22 cellular contexts compared by ENCODE assay signal in genomic region chr20:53800883-53801604, GRCh38.
DNase-seq lines count a peak whose midpoint lies in the region; ATAC-seq and TF ChIP-seq lines count a peak whose summit lies in the region.
"Had no signal": no experiment of that assay in that cellular context is flagged by ENCODE, and none has a peak within 500 bp of the region (broad histone marks: within the 10 kb centered on the region; RNA-seq: fewer than 3 reads in every experiment).

No MANE protein-coding gene starts in this region.

- intact Hi-C loops in right lobe of liver (cut with DNase I), result no loop called here
- intact Hi-C loops in upper lobe of right lung (cut with DNase I), result no loop called here

- H3K27ac ChIP-seq in right lobe of liver (no peak overlapping the region), upper lobe of right lung (no peak overlapping the region)
- H3K27ac ChIP-seq: BLaER1 treated with 17β-estradiol and CSF1 and Interleukin-3, amounts not matched to agents 10 nM and 100 nM; psoas muscle; tibial nerve had no signal

- WGBS in right lobe of liver (ENCODE audit: insufficient coverage, low coverage, low lambda C conversion rate, missing lambda C conversion rate), result 42% methylated on average over 12 of the region's 13 CpGs

- CTCF ChIA-PET in activated CD8-positive, alpha-beta memory T cell treated with anti-CD3 and anti-CD28 coated beads, Interleukin-2, amount 10 ng/mL, durations not matched to agents 7 days and 5 days (lab: Charles Lee), result interaction anchor here (1.2 kb wide), 1 partner anchor 16 kb away, joined by 3 read pairs; no protein-coding TSS in a partner anchor
- CTCF ChIA-PET in WTC11 (lab: Charles Lee), result no interaction called here

- H3K9me3 ChIP-seq in right lobe of liver (no peaks in the 10 kb centered on the region), upper lobe of right lung (no peaks in the 10 kb centered on the region)
- H3K9me3 ChIP-seq: psoas muscle, tibial nerve had no signal

- TF ChIP-seq CTCF in WTC11 (IDR thresholded peaks at IDR 0.05) (no peak), right lobe of liver (IDR thresholded peaks at IDR 0.05) (no peak), upper lobe of right lung (IDR thresholded peaks at IDR 0.05) (no peak)

- H3K36me3 Mint-ChIP-seq in activated CD8-positive, alpha-beta memory T cell treated with anti-CD3 and anti-CD28 coated beads, Interleukin-2, amount 10 ng/mL, durations not matched to agents 7 days and 5 days, result no peaks in the 10 kb centered on the region
- H3K36me3 Mint-ChIP-seq in WTC11, result no peaks in the 10 kb centered on the region
- H3K36me3 Mint-ChIP-seq: stimulated activated effector memory CD8-positive, alpha-beta T cell treated with anti-CD3 and anti-CD28 coated beads, Interleukin-12 subunit alpha, Interleukin-12 subunit beta, amount 100 ng/mL, for 72 hours had no signal

- ATAC-seq in activated CD8-positive, alpha-beta memory T cell treated with anti-CD3 and anti-CD28 coated beads, Interleukin-2, amount 10 ng/mL, durations not matched to agents 7 days and 5 days, result no peak
- ATAC-seq in WTC11 (no peak), right lobe of liver (peak; percentile 51 to 82 (median 70)), upper lobe of right lung (peak; percentile 53), GM21717 (IDR thresholded peaks at IDR 0.05; ENCODE audit: unreplicated experiment) (no peak)
- ATAC-seq: left ventricle myocardium superior; psoas muscle; stimulated activated effector memory CD8-positive, alpha-beta T cell treated with anti-CD3 and anti-CD28 coated beads, Interleukin-12 subunit alpha, Interleukin-12 subunit beta, amount 100 ng/mL, for 72 hours had no signal

- no peaks in the 10 kb centered on the region for H3K27me3 Mint-ChIP-seq in activated CD8-positive, alpha-beta memory T cell treated with anti-CD3 and anti-CD28 coated beads, Interleukin-2, amount 10 ng/mL, durations not matched to agents 7 days and 5 days
- no peaks in the 10 kb centered on the region for H3K27me3 Mint-ChIP-seq in WTC11 (ENCODE audit: low read depth)

- POLR2A ChIA-PET in WTC11 (lab: Charles Lee), result no interaction called here

- H3K4me3 Mint-ChIP-seq in activated CD8-positive, alpha-beta memory T cell treated with anti-CD3 and anti-CD28 coated beads, Interleukin-2, amount 10 ng/mL, durations not matched to agents 7 days and 5 days, result no peak overlapping the region
- H3K4me3 Mint-ChIP-seq in WTC11, result no peak overlapping the region
- H3K4me3 Mint-ChIP-seq: H9; nephron; stimulated activated effector memory CD8-positive, alpha-beta T cell treated with anti-CD3 and anti-CD28 coated beads, Interleukin-12 subunit alpha, Interleukin-12 subunit beta, amount 100 ng/mL, for 72 hours; T-helper 1 cell treated with Interleukin-12 subunit alpha and Interleukin-12 subunit beta and Interleukin-4 antibody, amounts not matched to agents 30 μg/mL and 1 μg/mL, for 36 hours had no signal

- H3K4me3 ChIP-seq in right lobe of liver, result no peak overlapping the region
- H3K4me3 ChIP-seq in upper lobe of right lung, result no peak overlapping the region
- H3K4me3 ChIP-seq: BLaER1 treated with 17β-estradiol and CSF1 and Interleukin-3, amounts not matched to agents 10 nM and 100 nM; psoas muscle; tibial nerve had no signal

- H3K36me3 ChIP-seq in right lobe of liver (no peaks in the 10 kb centered on the region), upper lobe of right lung (no peaks in the 10 kb centered on the region)
- H3K36me3 ChIP-seq: BLaER1 treated with 17β-estradiol and CSF1 and Interleukin-3, amounts not matched to agents 10 nM and 100 nM; tibial nerve had no signal

- H3K9me3 Mint-ChIP-seq in activated CD8-positive, alpha-beta memory T cell treated with anti-CD3 and anti-CD28 coated beads, Interleukin-2, amount 10 ng/mL, durations not matched to agents 7 days and 5 days (ENCODE audit: low read depth), result no peaks in the 10 kb centered on the region
- no peaks in the 10 kb centered on the region for H3K9me3 Mint-ChIP-seq in WTC11
- H3K9me3 Mint-ChIP-seq: H9; nephron; stimulated activated effector memory CD8-positive, alpha-beta T cell treated with anti-CD3 and anti-CD28 coated beads, Interleukin-12 subunit alpha, Interleukin-12 subunit beta, amount 100 ng/mL, for 72 hours; T-helper 1 cell treated with Interleukin-12 subunit alpha and Interleukin-12 subunit beta and Interleukin-4 antibody, amounts not matched to agents 30 μg/mL and 1 μg/mL, for 36 hours had no signal

- H3K4me1 ChIP-seq in right lobe of liver (peaks cover 0 to 11% (median 0%) of the 10 kb centered on the region in 4 donors), upper lobe of right lung (no peaks in the 10 kb centered on the region)
- H3K4me1 ChIP-seq: BLaER1 treated with 17β-estradiol and CSF1 and Interleukin-3, amounts not matched to agents 10 nM and 100 nM; psoas muscle; tibial nerve had no signal

- H3K4me1 Mint-ChIP-seq in activated CD8-positive, alpha-beta memory T cell treated with anti-CD3 and anti-CD28 coated beads, Interleukin-2, amount 10 ng/mL, durations not matched to agents 7 days and 5 days, result no peaks in the 10 kb centered on the region
- peaks cover 3% of the 10 kb centered on the region; the same call in 1 of the 2 replicates for H3K4me1 Mint-ChIP-seq in WTC11
- H3K4me1 Mint-ChIP-seq: nephron; stimulated activated effector memory CD8-positive, alpha-beta T cell treated with anti-CD3 and anti-CD28 coated beads, Interleukin-12 subunit alpha, Interleukin-12 subunit beta, amount 100 ng/mL, for 72 hours had no signal

- DNase-seq in activated CD8-positive, alpha-beta memory T cell treated with anti-CD3 and anti-CD28 coated beads for 24 hours, result peak; percentile 32
- DNase-seq in activated CD8-positive, alpha-beta memory T cell treated with anti-CD3 and anti-CD28 coated beads, Interleukin-2, amount 10 ng/mL, durations not matched to agents 7 days and 5 days, result no peak
- no peak for DNase-seq in WTC11 (ENCODE audit: low spot score)
- peak in 1 of 3 donors; percentile 35 for DNase-seq in right lobe of liver
- DNase-seq in upper lobe of right lung, result no peak
- DNase-seq in NCI-H226, result no peak
- DNase-seq in activated CD4-positive, alpha-beta T cell treated with anti-CD3 and anti-CD28 coated beads for 4 hours, result no peak
- DNase-seq: activated gamma-delta T cell, DMS 273 treated with DMSO at 0.1 percent for 48 hours, foreskin melanocyte, H9, Karpas-422, left ventricle myocardium superior, NCI-H1436 treated with DMSO at 0.1 percent for 48 hours, psoas muscle, SIG-M5 had no signal

- no peak overlapping the region for H3K27ac Mint-ChIP-seq in activated CD8-positive, alpha-beta memory T cell treated with anti-CD3 and anti-CD28 coated beads, Interleukin-2, amount 10 ng/mL, durations not matched to agents 7 days and 5 days
- no peak overlapping the region for H3K27ac Mint-ChIP-seq in WTC11
- H3K27ac Mint-ChIP-seq: H9; nephron; stimulated activated effector memory CD8-positive, alpha-beta T cell treated with anti-CD3 and anti-CD28 coated beads, Interleukin-12 subunit alpha, Interleukin-12 subunit beta, amount 100 ng/mL, for 72 hours; T-helper 1 cell treated with Interleukin-12 subunit alpha and Interleukin-12 subunit beta and Interleukin-4 antibody, amounts not matched to agents 30 μg/mL and 1 μg/mL, for 36 hours had no signal

- H3K27me3 ChIP-seq in right lobe of liver, result no peaks in the 10 kb centered on the region
- no peaks in the 10 kb centered on the region for H3K27me3 ChIP-seq in upper lobe of right lung
- H3K27me3 ChIP-seq: BLaER1 treated with 17β-estradiol and CSF1 and Interleukin-3, amounts not matched to agents 10 nM and 100 nM; tibial nerve had no signal

- TF ChIP-seq POLR2A in right lobe of liver (IDR thresholded peaks at IDR 0.05), result no peak

TF ChIP-seq in WTC11, 78 proteins besides CTCF, POLR2A, EP300 and RAD21:
- TF ChIP-seq, protein P1, sequence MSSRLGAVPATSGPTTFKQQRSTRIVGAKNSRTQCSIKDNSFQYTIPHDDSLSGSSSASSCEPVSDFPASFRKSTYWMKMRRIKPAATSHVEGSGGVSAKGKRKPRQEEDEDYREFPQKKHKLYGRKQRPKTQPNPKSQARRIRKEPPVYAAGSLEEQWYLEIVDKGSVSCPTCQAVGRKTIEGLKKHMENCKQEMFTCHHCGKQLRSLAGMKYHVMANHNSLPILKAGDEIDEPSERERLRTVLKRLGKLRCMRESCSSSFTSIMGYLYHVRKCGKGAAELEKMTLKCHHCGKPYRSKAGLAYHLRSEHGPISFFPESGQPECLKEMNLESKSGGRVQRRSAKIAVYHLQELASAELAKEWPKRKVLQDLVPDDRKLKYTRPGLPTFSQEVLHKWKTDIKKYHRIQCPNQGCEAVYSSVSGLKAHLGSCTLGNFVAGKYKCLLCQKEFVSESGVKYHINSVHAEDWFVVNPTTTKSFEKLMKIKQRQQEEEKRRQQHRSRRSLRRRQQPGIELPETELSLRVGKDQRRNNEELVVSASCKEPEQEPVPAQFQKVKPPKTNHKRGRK (CRISPR knock-in tag; IDR thresholded peaks at IDR 0.05; ENCODE audit: borderline replicate concordance), result no peak
- TF ChIP-seq ETV6 (CRISPR knock-in tag; IDR thresholded peaks at IDR 0.05) (no peak), GABPB1 (CRISPR knock-in tag; IDR thresholded peaks at IDR 0.05) (peak; percentile 72; the same call in 1 of the 2 replicates), RELA (CRISPR knock-in tag; IDR thresholded peaks at IDR 0.05; ENCODE audit: borderline replicate concordance) (no peak)

Comparison
In these comparisons a context has a peak if more than half of its experiments do, and no peak if none do; other contexts are left out.
1. ATAC-seq: peak in right lobe of liver (4 of 4) and upper lobe of right lung (single experiment); none in activated CD8-positive, alpha-beta memory T cell treated with anti-CD3 and anti-CD28 coated beads, Interleukin-2, amount 10 ng/mL, durations not matched to agents 7 days and 5 days (single experiment), WTC11 (single experiment) and GM21717 (single experiment).